ENCODE assay signal across 1 cellular context in the genomic region with DNA sequence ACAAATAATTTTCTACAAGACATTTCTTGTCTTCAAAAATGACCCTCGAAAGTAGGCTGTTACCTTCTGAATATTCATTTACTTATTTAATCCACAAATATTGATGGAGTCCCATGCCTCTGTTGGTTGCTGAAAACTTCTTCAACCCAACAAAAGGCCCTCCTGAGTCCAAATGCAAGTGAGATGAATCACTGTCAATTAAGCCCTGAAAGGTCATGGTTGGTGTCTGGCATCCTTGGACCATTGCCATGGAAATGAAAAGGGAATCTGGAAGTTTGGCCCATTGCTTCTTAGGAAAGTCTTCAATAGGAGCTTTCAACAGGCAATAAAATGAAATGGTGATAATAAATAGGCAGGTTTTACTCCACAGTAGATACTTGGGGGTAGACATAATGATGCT.
TF ChIP-seq lines count a peak whose summit lies in the region.

No MANE protein-coding gene starts in this region.

TF ChIP-seq in HepG2, 621 proteins besides CTCF, POLR2A, EP300 and RAD21 (continued from another document):
- TF ChIP-seq, protein P1, sequence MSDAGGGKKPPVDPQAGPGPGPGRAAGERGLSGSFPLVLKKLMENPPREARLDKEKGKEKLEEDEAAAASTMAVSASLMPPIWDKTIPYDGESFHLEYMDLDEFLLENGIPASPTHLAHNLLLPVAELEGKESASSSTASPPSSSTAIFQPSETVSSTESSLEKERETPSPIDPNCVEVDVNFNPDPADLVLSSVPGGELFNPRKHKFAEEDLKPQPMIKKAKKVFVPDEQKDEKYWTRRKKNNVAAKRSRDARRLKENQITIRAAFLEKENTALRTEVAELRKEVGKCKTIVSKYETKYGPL (CRISPR knock-in tag; IDR thresholded peaks at IDR 0.05), result no peak
- TF ChIP-seq ZC3H13 (CRISPR knock-in tag; IDR thresholded peaks at IDR 0.05) (no peak), ZNF776 (CRISPR knock-in tag; IDR thresholded peaks at IDR 0.05) (no peak), ZBTB38 (CRISPR knock-in tag; IDR thresholded peaks at IDR 0.05) (no peak), NFYC (CRISPR knock-in tag; IDR thresholded peaks at IDR 0.05) (no peak), CENPT (CRISPR knock-in tag; IDR thresholded peaks at IDR 0.05; ENCODE audit: low read depth) (no peak), JUN (CRISPR knock-in tag; IDR thresholded peaks at IDR 0.05) (no peak), SP1 (IDR thresholded peaks at IDR 0.05) (no peak), SP1 (CRISPR knock-in tag; IDR thresholded peaks at IDR 0.05) (no peak), PHF20 (CRISPR knock-in tag; IDR thresholded peaks at IDR 0.05) (no peak), ZNF225 (CRISPR knock-in tag; IDR thresholded peaks at IDR 0.05) (no peak), HNRNPLL (IDR thresholded peaks at IDR 0.05; ENCODE audit: low read depth, low read length, poor library complexity, severe bottlenecking) (no peak), ZNF460 (CRISPR knock-in tag; IDR thresholded peaks at IDR 0.05; ENCODE audit: borderline replicate concordance) (no peak)
- TF ChIP-seq, protein P2, sequence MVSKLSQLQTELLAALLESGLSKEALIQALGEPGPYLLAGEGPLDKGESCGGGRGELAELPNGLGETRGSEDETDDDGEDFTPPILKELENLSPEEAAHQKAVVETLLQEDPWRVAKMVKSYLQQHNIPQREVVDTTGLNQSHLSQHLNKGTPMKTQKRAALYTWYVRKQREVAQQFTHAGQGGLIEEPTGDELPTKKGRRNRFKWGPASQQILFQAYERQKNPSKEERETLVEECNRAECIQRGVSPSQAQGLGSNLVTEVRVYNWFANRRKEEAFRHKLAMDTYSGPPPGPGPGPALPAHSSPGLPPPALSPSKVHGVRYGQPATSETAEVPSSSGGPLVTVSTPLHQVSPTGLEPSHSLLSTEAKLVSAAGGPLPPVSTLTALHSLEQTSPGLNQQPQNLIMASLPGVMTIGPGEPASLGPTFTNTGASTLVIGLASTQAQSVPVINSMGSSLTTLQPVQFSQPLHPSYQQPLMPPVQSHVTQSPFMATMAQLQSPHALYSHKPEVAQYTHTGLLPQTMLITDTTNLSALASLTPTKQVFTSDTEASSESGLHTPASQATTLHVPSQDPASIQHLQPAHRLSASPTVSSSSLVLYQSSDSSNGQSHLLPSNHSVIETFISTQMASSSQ (IDR thresholded peaks at IDR 0.05; ENCODE audit: low read depth), result no peak
- TF ChIP-seq, protein P2 (CRISPR knock-in tag; IDR thresholded peaks at IDR 0.05; ENCODE audit: borderline replicate concordance), result no peak
